ENCODE assay signal across 14 cellular contexts in genomic region chr2:119748135-119748534, GRCh38. TPM values are rescaled to one million over a fixed set of nuclear protein-coding genes. Genes with fewer than 3 reads are reported as not detected.
DNase-seq lines count a peak whose midpoint lies in the region; ATAC-seq and TF ChIP-seq lines count a peak whose summit lies in the region.
"Had no signal": no experiment of that assay in that cellular context is flagged by ENCODE, and none has a peak within 500 bp of the region (broad histone marks: within the 10 kb centered on the region; RNA-seq: fewer than 3 reads in every experiment).

No MANE protein-coding gene starts in this region.

- no peaks in the 10 kb centered on the region for H3K9me3 Mint-ChIP-seq in glutamatergic neuron (ENCODE audit: unreplicated experiment)
- H3K9me3 Mint-ChIP-seq in activated T-helper 2 cell treated with anti-CD3 and anti-CD28 coated beads, Interferon-gamma antibody, Interleukin-2, Interleukin-4, amounts not matched to agents 10 μg/mL and 5 μg/mL and 100 μg/mL, durations not matched to agents 14 hours and 24 hours and 36 hours: no peaks in the 10 kb centered on the region
- H3K9me3 Mint-ChIP-seq: CD4-positive, CD25-positive, alpha-beta regulatory T cell had no signal

- no peak overlapping the region for H4K5ac ChIP-seq in IMR-90 (ENCODE audit: low read depth, low read length)

- no peak for TF ChIP-seq CTCF in IMR-90 (conservative IDR thresholded peaks at IDR 0.05; ENCODE audit: low read depth, low read length)
- no peak for TF ChIP-seq CTCF in fibroblast of lung (conservative IDR thresholded peaks at IDR 0.05 in 1 of 2, IDR thresholded peaks at IDR 0.05 in 1 of 2; ENCODE audit: low read depth in 1 of 2, low read length in 2 of 2)
- no peak for TF ChIP-seq CTCF in glutamatergic neuron (IDR thresholded peaks at IDR 0.05; ENCODE audit: partially characterized antibody, unreplicated experiment)
- TF ChIP-seq CTCF in OCI-LY7 (conservative IDR thresholded peaks at IDR 0.05; ENCODE audit: low read length): no peak

- no peak overlapping the region for H2BK5ac ChIP-seq in IMR-90 (ENCODE audit: low read depth, low read length, poor library complexity, severe bottlenecking)

- H4K91ac ChIP-seq in IMR-90 (ENCODE audit: insufficient read depth, low read depth, low read length): no peak overlapping the region

- H3K23ac ChIP-seq in IMR-90 (ENCODE audit: low read depth, low read length): no peak overlapping the region; the same call in 1 of the 2 replicates

- H3K9ac ChIP-seq in IMR-90 (ENCODE audit: low read depth, low read length): no peak overlapping the region
- no peak overlapping the region for H3K9ac ChIP-seq in fibroblast of lung (ENCODE audit: insufficient read depth, low read length)
- H3K9ac ChIP-seq: BLaER1 treated with 17β-estradiol and CSF1 and Interleukin-3, amounts not matched to agents 10 nM and 100 nM had no signal

- H3K36me3 ChIP-seq in IMR-90 (ENCODE audit: control insufficient read depth, insufficient read depth, low read length): no peaks in the 10 kb centered on the region
- no peaks in the 10 kb centered on the region for H3K36me3 ChIP-seq in fibroblast of lung (ENCODE audit: control insufficient read depth, insufficient read depth, low read length)
- H3K36me3 ChIP-seq in OCI-LY7 (ENCODE audit: insufficient read depth, low read length): no peaks in the 10 kb centered on the region
- H3K36me3 ChIP-seq: BLaER1 treated with 17β-estradiol and CSF1 and Interleukin-3, amounts not matched to agents 10 nM and 100 nM had no signal

- no peaks in the 10 kb centered on the region for H3K9me2 ChIP-seq in OCI-LY7 (ENCODE audit: insufficient read depth, low read length)

- H3K4me3 Mint-ChIP-seq in glutamatergic neuron (ENCODE audit: unreplicated experiment): no peak overlapping the region
- H3K4me3 Mint-ChIP-seq in activated T-helper 2 cell treated with anti-CD3 and anti-CD28 coated beads, Interferon-gamma antibody, Interleukin-2, Interleukin-4, amounts not matched to agents 10 μg/mL and 5 μg/mL and 100 μg/mL, durations not matched to agents 14 hours and 24 hours and 36 hours (ENCODE audit: low read depth): no peak overlapping the region
- H3K4me3 Mint-ChIP-seq: CD4-positive, CD25-positive, alpha-beta regulatory T cell had no signal

- POLR2A ChIA-PET in IMR-90 (lab: Charles Lee; ENCODE audit: unreplicated experiment): no interaction called here
- POLR2A ChIA-PET in OCI-LY7 (lab: Charles Lee): no interaction called here

- no peak overlapping the region for H3K18ac ChIP-seq in IMR-90 (ENCODE audit: low read depth, low read length)

- BruUV-seq in IMR-90 (replicated peaks; lab: Mats Ljungman, UMichigan) (no TSS peak), OCI-LY7 (replicated peaks; lab: Mats Ljungman, UMichigan) (no TSS peak)

- H3K9me3 ChIP-seq in IMR-90 (ENCODE audit: control insufficient read depth, insufficient read depth, low read length) (no peaks in the 10 kb centered on the region), fibroblast of lung (ENCODE audit: control insufficient read depth, insufficient read depth, low read depth, low read length) (no peaks in the 10 kb centered on the region), OCI-LY7 (ENCODE audit: low read length) (no peaks in the 10 kb centered on the region)
- H3K9me3 ChIP-seq: BLaER1 treated with 17β-estradiol and CSF1 and Interleukin-3, amounts not matched to agents 10 nM and 100 nM had no signal

- dilution Hi-C loops in IMR-90 (cut with HindIII; ENCODE audit: low sequenced_read_pairs, unreplicated experiment): no loop called here

- H2AFZ ChIP-seq in IMR-90 (replicated peaks; ENCODE audit: low read length, poor library complexity) (peak overlapping the region; percentile 45), fibroblast of lung (ENCODE audit: low read length) (no peak overlapping the region), OCI-LY7 (ENCODE audit: low read length) (no peak overlapping the region)

- H2BK15ac ChIP-seq in IMR-90 (ENCODE audit: low read depth, low read length): no peak overlapping the region

- H3K27me3 ChIP-seq in IMR-90 (ENCODE audit: control insufficient read depth, insufficient read depth, low read length) (peaks cover 15% of the 10 kb centered on the region), fibroblast of lung (ENCODE audit: control insufficient read depth, insufficient read depth, low read length) (no peaks in the 10 kb centered on the region)
- H3K27me3 ChIP-seq: BLaER1 treated with 17β-estradiol and CSF1 and Interleukin-3, amounts not matched to agents 10 nM and 100 nM had no signal

- no peaks in the 10 kb centered on the region for H3K36me3 Mint-ChIP-seq in glutamatergic neuron (ENCODE audit: unreplicated experiment)
- no peaks in the 10 kb centered on the region for H3K36me3 Mint-ChIP-seq in activated T-helper 2 cell treated with anti-CD3 and anti-CD28 coated beads, Interferon-gamma antibody, Interleukin-2, Interleukin-4, amounts not matched to agents 10 μg/mL and 5 μg/mL and 100 μg/mL, durations not matched to agents 14 hours and 24 hours and 36 hours (ENCODE audit: low read depth)
- H3K36me3 Mint-ChIP-seq: CD4-positive, CD25-positive, alpha-beta regulatory T cell had no signal

- no peak overlapping the region for H3K4me3 ChIP-seq in IMR-90 (ENCODE audit: insufficient read depth, low read depth, low read length)
- no peak overlapping the region for H3K4me3 ChIP-seq in fibroblast of lung (replicated peaks in 1 of 4; ENCODE audit: control extremely low read depth in 1 of 4, insufficient read depth in 1 of 4, low read depth in 3 of 4, low read length in 4 of 4)
- no peak overlapping the region for H3K4me3 ChIP-seq in OCI-LY7 (ENCODE audit: low read depth, low read length, poor library complexity, severe bottlenecking)
- H3K4me3 ChIP-seq: BLaER1 treated with 17β-estradiol and CSF1 and Interleukin-3, amounts not matched to agents 10 nM and 100 nM had no signal

- no peak overlapping the region for H3K4me2 ChIP-seq in IMR-90 (ENCODE audit: low read depth, low read length)
- no peak overlapping the region for H3K4me2 ChIP-seq in fibroblast of lung (ENCODE audit: extremely low read depth, insufficient read depth, low read length)
- H3K4me2 ChIP-seq in OCI-LY7 (ENCODE audit: low read length): no peak overlapping the region
- H3K4me2 ChIP-seq: BLaER1 treated with 17β-estradiol and CSF1 and Interleukin-3, amounts not matched to agents 10 nM and 100 nM had no signal

- no peak overlapping the region for H3K14ac ChIP-seq in IMR-90 (replicated peaks; ENCODE audit: low read depth, low read length)

- TF ChIP-seq POLR2A in IMR-90 (IDR thresholded peaks at IDR 0.05; ENCODE audit: low read depth, low read length): no peak

- no peak overlapping the region for H2BK120ac ChIP-seq in IMR-90 (ENCODE audit: low read depth, low read length)

- H3K4ac ChIP-seq in IMR-90 (ENCODE audit: low read depth, low read length): no peak overlapping the region

- H3K27ac Mint-ChIP-seq in glutamatergic neuron (ENCODE audit: unreplicated experiment): peak overlapping the region; percentile 59
- no peak overlapping the region for H3K27ac Mint-ChIP-seq in activated T-helper 2 cell treated with anti-CD3 and anti-CD28 coated beads, Interferon-gamma antibody, Interleukin-2, Interleukin-4, amounts not matched to agents 10 μg/mL and 5 μg/mL and 100 μg/mL, durations not matched to agents 14 hours and 24 hours and 36 hours
- H3K27ac Mint-ChIP-seq: CD4-positive, CD25-positive, alpha-beta regulatory T cell had no signal

- no peak overlapping the region for H4K8ac ChIP-seq in IMR-90 (ENCODE audit: low read depth in 2 of 2, low read length in 2 of 2)

- H3K79me1 ChIP-seq in IMR-90 (ENCODE audit: low read depth in 1 of 2, low read length in 2 of 2): no peaks in the 10 kb centered on the region

- H3K9me1 ChIP-seq in IMR-90 (ENCODE audit: insufficient read depth, low read length): no peaks in the 10 kb centered on the region

- peaks cover 1% of the 10 kb centered on the region for H3K4me1 ChIP-seq in IMR-90 (ENCODE audit: control insufficient read depth, insufficient read depth, low read length)
- peaks cover 4% of the 10 kb centered on the region for H3K4me1 ChIP-seq in fibroblast of lung (ENCODE audit: control insufficient read depth, extremely low read depth, insufficient read depth, low read length)
- no peaks in the 10 kb centered on the region for H3K4me1 ChIP-seq in OCI-LY7 (ENCODE audit: insufficient read depth, low read length, poor library complexity, severe bottlenecking)
- H3K4me1 ChIP-seq: BLaER1 treated with 17β-estradiol and CSF1 and Interleukin-3, amounts not matched to agents 10 nM and 100 nM had no signal

- H2AK9ac ChIP-seq in IMR-90 (replicated peaks; ENCODE audit: low read depth, low read length, poor library complexity): no peak overlapping the region

- H3K79me2 ChIP-seq in fibroblast of lung (ENCODE audit: control insufficient read depth, insufficient read depth, low read length) (no peaks in the 10 kb centered on the region), OCI-LY7 (ENCODE audit: insufficient read depth, low read depth, low read length) (no peaks in the 10 kb centered on the region)

- CTCF ChIA-PET in IMR-90 (lab: Yijun Ruan, JAX) (interaction anchor here (0.6 kb wide), 1 partner anchor 203 kb away, joined by 3 read pairs; no protein-coding TSS in a partner anchor), OCI-LY7 (lab: Charles Lee; ENCODE audit: unreplicated experiment) (interaction anchor here (0.7 kb wide), 1 partner anchor 426 kb away, joined by 4 read pairs; no protein-coding TSS in a partner anchor)

- no peak overlapping the region for H2AK5ac ChIP-seq in IMR-90 (ENCODE audit: low read depth, low read length)

- intact Hi-C loops in IMR-90 (cut with micrococcal nuclease) (no loop called here), OCI-LY7 (cut with micrococcal nuclease; ENCODE audit: unreplicated experiment) (no loop called here)
- intact Hi-C loops in activated T-helper 2 cell treated with anti-CD3 and anti-CD28 coated beads, Interferon-gamma antibody, Interleukin-2, Interleukin-4, amounts not matched to agents 10 μg/mL and 5 μg/mL and 100 μg/mL, durations not matched to agents 14 hours and 24 hours and 36 hours (cut with micrococcal nuclease): no loop called here

- H2BK20ac ChIP-seq in IMR-90 (ENCODE audit: low read depth, low read length): no peak overlapping the region

- H3K27me3 Mint-ChIP-seq in glutamatergic neuron (ENCODE audit: unreplicated experiment): peaks cover 1% of the 10 kb centered on the region
- H3K27me3 Mint-ChIP-seq in activated T-helper 2 cell treated with anti-CD3 and anti-CD28 coated beads, Interferon-gamma antibody, Interleukin-2, Interleukin-4, amounts not matched to agents 10 μg/mL and 5 μg/mL and 100 μg/mL, durations not matched to agents 14 hours and 24 hours and 36 hours (ENCODE audit: low read depth): peaks cover 16% of the 10 kb centered on the region

- ATAC-seq in IMR-90 (ENCODE audit: low read depth) (no peak), GM19467 (IDR thresholded peaks at IDR 0.05; ENCODE audit: unreplicated experiment) (no peak)
- ATAC-seq: HCT116 had no signal

- TF ChIP-seq RAD21 in IMR-90 (IDR thresholded peaks at IDR 0.05; ENCODE audit: low read length): no peak

- 100% methylated on average over 1 of the region's 4 CpGs; no CpG with 5 or more reads in 1 of the 2 experiments for WGBS in IMR-90 (ENCODE audit: extremely low coverage in 2 of 2, insufficient read length in 1 of 2), 2 experiments

- no peak overlapping the region for H3K56ac ChIP-seq in IMR-90 (ENCODE audit: extremely low read depth, insufficient read depth, low read length)

- H4K20me1 ChIP-seq in IMR-90 (ENCODE audit: insufficient read depth, low read length): no peaks in the 10 kb centered on the region
- H4K20me1 ChIP-seq in fibroblast of lung (ENCODE audit: control insufficient read depth, extremely low read depth, insufficient read depth, low read length): no peaks in the 10 kb centered on the region
- H4K20me1 ChIP-seq in OCI-LY7 (ENCODE audit: insufficient read depth, low read length): no peaks in the 10 kb centered on the region
- H4K20me1 ChIP-seq: BLaER1 treated with 17β-estradiol and CSF1 and Interleukin-3, amounts not matched to agents 10 nM and 100 nM had no signal

- peaks cover 18% of the 10 kb centered on the region for H3K4me1 Mint-ChIP-seq in glutamatergic neuron (ENCODE audit: low read depth, unreplicated experiment)
- H3K4me1 Mint-ChIP-seq in activated T-helper 2 cell treated with anti-CD3 and anti-CD28 coated beads, Interferon-gamma antibody, Interleukin-2, Interleukin-4, amounts not matched to agents 10 μg/mL and 5 μg/mL and 100 μg/mL, durations not matched to agents 14 hours and 24 hours and 36 hours (ENCODE audit: low read depth): peaks cover under 1% of the 10 kb centered on the region

- in situ Hi-C loops in IMR-90 (cut with MboI; ENCODE audit: low sequenced_read_pairs): loop anchor here (25.0 kb wide), 1 partner anchor 939 kb away; no protein-coding TSS in a partner anchor

- H3K27ac ChIP-seq in IMR-90 (ENCODE audit: insufficient read depth, low read length) (no peak overlapping the region), fibroblast of lung (ENCODE audit: insufficient read depth, low read length) (no peak overlapping the region), OCI-LY7 (ENCODE audit: low read depth, low read length, poor library complexity, severe bottlenecking) (no peak overlapping the region)
- H3K27ac ChIP-seq: BLaER1 treated with 17β-estradiol and CSF1 and Interleukin-3, amounts not matched to agents 10 nM and 100 nM had no signal

- DNase-seq in IMR-90 (no peak), amniotic epithelial cell (ENCODE audit: low read depth) (peak; percentile 52), fibroblast of lung (ENCODE audit: low read depth in 2 of 2) (peak; percentile 18 to 21), glutamatergic neuron (no peak), OCI-LY7 (ENCODE audit: low spot score) (no peak)
- no peak for DNase-seq in activated CD4-positive, alpha-beta T cell treated with anti-CD3 and anti-CD28 coated beads for 1 hour
- no peak for DNase-seq in activated T-helper 2 cell treated with anti-CD3 and anti-CD28 coated beads, Interferon-gamma antibody, Interleukin-2, Interleukin-4, amounts not matched to agents 10 μg/mL and 5 μg/mL and 100 μg/mL, durations not matched to agents 14 hours and 24 hours and 36 hours (ENCODE audit: low spot score)
- DNase-seq: ACHN; CD4-positive, CD25-positive, alpha-beta regulatory T cell; DMS53; GF-D8 had no signal

RNA-seq across cellular contexts. Expression of gene PTPN4, which starts 11.6 kb away (rescaled TPM):
- total RNA-seq in IMR-90 (2012; rRNA removed) (13.6 and 19.2 TPM in 2 replicates), fibroblast of lung (18.0 and 22.3 TPM in 2 replicates), glutamatergic neuron (ENCODE audit: unreplicated experiment) (91.7 TPM), OCI-LY7 (2022) (45.3 and 49.3 TPM in 2 replicates)
- polyA plus RNA-seq in IMR-90 (2012; rRNA removed) (2.9 and 4.0 TPM in 2 replicates), fibroblast of lung (5.3 and 6.0 TPM in 2 replicates)
- 1.4 and 1.5 TPM in 2 replicates for polyA plus RNA-seq in IMR-90 (2012; cell fraction: cytosol; rRNA removed)
- polyA plus RNA-seq in IMR-90 (2012; cell fraction: nucleus; rRNA removed; ENCODE audit: low replicate concordance): 2.3 and 13.7 TPM in 2 replicates
- polyA plus RNA-seq in fibroblast of lung (2012): 5.2 and 6.1 TPM in 2 replicates
- 5.2 and 5.7 TPM in 2 replicates for polyA minus RNA-seq in fibroblast of lung (ENCODE audit: low replicate concordance)
- total RNA-seq in OCI-LY7 (2014; rRNA removed; shearing (Covaris generic)): 29.8 and 50.6 TPM in 2 replicates
- 22.1 and 22.5 TPM in 2 replicates for total RNA-seq in activated T-helper 2 cell treated with anti-CD3 and anti-CD28 coated beads, Interferon-gamma antibody, Interleukin-2, Interleukin-4, amounts not matched to agents 10 μg/mL and 5 μg/mL and 100 μg/mL, durations not matched to agents 14 hours and 24 hours and 36 hours

Comparison
In these comparisons a context has a peak if more than half of its experiments do, and no peak if none do; other contexts are left out.
1. DNase-seq: peak in amniotic epithelial cell (single experiment) and fibroblast of lung (2 of 2); none in IMR-90 (single experiment), glutamatergic neuron (single experiment), OCI-LY7 (single experiment), activated CD4-positive, alpha-beta T cell treated with anti-CD3 and anti-CD28 coated beads for 1 hour (single experiment) and activated T-helper 2 cell treated with anti-CD3 and anti-CD28 coated beads, Interferon-gamma antibody, Interleukin-2, Interleukin-4, amounts not matched to agents 10 μg/mL and 5 μg/mL and 100 μg/mL, durations not matched to agents 14 hours and 24 hours and 36 hours (single experiment).